1 cellular context compared by ENCODE assay signal in the genomic region with DNA sequence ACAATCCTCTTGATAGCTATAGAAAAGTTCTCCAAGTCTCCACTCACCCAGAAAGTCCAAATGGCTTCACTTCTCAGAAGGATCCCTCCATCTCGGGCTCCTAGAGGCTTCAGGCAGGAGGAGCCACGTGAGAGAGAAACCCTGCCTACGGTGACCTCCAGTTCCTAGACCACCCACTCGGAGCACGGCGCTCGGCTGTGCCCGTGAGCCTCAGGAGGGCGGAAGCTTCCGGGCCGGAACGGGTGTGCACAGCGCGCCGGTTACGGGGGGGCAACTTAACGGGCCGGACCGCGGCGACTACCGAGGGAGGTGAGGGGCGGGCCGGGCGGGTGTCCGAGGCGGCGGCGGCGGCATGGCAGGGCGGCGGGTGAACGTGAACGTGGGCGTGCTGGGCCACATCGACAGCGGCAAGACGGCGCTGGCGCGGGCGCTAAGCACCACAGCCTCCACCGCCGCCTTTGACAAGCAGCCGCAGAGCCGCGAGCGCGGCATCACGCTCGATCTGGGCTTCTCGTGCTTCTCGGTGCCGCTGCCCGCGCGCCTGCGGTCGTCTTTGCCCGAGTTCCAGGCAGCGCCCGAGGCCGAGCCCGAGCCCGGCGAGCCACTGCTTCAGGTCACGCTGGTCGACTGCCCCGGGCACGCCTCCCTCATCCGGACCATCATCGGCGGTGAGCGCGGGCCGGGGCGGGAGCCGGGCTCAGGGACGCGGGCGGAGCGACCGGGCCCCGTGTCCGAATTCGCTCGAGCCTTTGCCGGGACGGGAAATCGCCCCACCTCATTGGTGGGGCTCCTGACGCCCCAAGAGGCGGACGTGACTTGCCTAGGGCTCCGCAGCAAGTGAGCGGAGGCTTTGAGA.
TF ChIP-seq lines count a peak whose summit lies in the region.

A gene with protein sequence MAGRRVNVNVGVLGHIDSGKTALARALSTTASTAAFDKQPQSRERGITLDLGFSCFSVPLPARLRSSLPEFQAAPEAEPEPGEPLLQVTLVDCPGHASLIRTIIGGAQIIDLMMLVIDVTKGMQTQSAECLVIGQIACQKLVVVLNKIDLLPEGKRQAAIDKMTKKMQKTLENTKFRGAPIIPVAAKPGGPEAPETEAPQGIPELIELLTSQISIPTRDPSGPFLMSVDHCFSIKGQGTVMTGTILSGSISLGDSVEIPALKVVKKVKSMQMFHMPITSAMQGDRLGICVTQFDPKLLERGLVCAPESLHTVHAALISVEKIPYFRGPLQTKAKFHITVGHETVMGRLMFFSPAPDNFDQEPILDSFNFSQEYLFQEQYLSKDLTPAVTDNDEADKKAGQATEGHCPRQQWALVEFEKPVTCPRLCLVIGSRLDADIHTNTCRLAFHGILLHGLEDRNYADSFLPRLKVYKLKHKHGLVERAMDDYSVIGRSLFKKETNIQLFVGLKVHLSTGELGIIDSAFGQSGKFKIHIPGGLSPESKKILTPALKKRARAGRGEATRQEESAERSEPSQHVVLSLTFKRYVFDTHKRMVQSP (plus strand): TSS at position 326 of the 856 bp plus-strand sequence. CDS start 27 bp downstream, at position 353.

TF ChIP-seq in HepG2, 621 proteins besides CTCF, POLR2A, EP300 and RAD21 (continued from another document and continues in another):
- TF ChIP-seq, protein P1, sequence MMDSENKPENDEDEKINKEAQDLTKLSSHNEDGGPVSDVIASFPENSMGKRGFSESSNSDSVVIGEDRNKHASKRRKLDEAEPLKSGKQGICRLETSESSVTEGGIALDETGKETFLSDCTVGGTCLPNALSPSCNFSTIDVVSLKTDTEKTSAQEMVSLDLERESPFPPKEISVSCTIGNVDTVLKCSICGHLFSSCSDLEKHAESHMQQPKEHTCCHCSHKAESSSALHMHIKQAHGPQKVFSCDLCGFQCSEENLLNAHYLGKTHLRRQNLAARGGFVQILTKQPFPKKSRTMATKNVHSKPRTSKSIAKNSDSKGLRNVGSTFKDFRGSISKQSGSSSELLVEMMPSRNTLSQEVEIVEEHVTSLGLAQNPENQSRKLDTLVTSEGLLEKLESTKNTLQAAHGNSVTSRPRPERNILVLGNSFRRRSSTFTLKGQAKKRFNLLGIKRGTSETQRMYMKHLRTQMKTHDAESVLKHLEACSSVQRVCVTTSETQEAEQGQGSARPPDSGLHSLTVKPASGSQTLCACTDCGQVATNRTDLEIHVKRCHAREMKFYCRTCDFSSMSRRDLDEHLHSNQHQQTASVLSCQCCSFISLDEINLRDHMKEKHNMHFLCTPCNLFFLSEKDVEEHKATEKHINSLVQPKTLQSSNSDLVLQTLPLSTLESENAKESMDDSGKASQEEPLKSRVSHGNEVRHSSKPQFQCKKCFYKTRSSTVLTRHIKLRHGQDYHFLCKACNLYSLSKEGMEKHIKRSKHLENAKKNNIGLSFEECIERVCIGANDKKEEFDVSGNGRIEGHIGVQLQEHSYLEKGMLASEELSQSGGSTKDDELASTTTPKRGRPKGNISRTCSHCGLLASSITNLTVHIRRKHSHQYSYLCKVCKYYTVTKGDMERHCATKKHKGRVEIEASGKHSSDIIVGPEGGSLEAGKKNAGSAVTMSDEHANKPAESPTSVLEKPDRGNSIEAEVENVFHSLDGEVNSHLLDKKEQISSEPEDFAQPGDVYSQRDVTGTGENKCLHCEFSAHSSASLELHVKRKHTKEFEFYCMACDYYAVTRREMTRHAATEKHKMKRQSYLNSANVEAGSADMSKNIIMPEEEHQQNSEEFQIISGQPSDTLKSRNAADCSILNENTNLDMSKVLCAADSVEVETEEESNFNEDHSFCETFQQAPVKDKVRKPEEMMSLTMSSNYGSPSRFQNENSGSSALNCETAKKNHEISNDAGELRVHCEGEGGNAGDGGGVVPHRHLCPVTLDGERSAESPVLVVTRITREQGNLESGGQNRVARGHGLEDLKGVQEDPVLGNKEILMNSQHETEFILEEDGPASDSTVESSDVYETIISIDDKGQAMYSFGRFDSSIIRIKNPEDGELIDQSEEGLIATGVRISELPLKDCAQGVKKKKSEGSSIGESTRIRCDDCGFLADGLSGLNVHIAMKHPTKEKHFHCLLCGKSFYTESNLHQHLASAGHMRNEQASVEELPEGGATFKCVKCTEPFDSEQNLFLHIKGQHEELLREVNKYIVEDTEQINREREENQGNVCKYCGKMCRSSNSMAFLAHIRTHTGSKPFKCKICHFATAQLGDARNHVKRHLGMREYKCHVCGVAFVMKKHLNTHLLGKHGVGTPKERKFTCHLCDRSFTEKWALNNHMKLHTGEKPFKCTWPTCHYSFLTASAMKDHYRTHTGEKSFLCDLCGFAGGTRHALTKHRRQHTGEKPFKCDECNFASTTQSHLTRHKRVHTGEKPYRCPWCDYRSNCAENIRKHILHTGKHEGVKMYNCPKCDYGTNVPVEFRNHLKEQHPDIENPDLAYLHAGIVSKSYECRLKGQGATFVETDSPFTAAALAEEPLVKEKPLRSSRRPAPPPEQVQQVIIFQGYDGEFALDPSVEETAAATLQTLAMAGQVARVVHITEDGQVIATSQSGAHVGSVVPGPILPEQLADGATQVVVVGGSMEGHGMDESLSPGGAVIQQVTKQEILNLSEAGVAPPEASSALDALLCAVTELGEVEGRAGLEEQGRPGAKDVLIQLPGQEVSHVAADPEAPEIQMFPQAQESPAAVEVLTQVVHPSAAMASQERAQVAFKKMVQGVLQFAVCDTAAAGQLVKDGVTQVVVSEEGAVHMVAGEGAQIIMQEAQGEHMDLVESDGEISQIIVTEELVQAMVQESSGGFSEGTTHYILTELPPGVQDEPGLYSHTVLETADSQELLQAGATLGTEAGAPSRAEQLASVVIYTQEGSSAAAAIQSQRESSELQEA (CRISPR knock-in tag; IDR thresholded peaks at IDR 0.05; ENCODE audit: not compliant biosample characterization), result peak; percentile 77
- TF ChIP-seq ZNF660 (CRISPR knock-in tag; IDR thresholded peaks at IDR 0.05; ENCODE audit: borderline replicate concordance, low read depth) (no peak), ZNF713 (CRISPR knock-in tag; IDR thresholded peaks at IDR 0.05) (peak; percentile 81; the same call in 1 of the 2 replicates), HOXA3 (CRISPR knock-in tag; IDR thresholded peaks at IDR 0.05) (peak; percentile 91), FOXO1 (CRISPR knock-in tag; IDR thresholded peaks at IDR 0.05) (peak; percentile 74), ZNF562 (CRISPR knock-in tag; IDR thresholded peaks at IDR 0.05; ENCODE audit: borderline replicate concordance) (0 out of 2 replicates have a peak, but pooled peaks have one; percentile 22), SOX13 (IDR thresholded peaks at IDR 0.05) (no peak), SOX13 (CRISPR knock-in tag; conservative IDR thresholded peaks at IDR 0.05 in 1 of 2, IDR thresholded peaks at IDR 0.05 in 1 of 2) (peak in 1 of 2 experiments; percentile 62; a peak in 2 of 4 replicates), KDM1A (CRISPR knock-in tag; IDR thresholded peaks at IDR 0.05) (no peak), ZNF615 (CRISPR knock-in tag; IDR thresholded peaks at IDR 0.05; ENCODE audit: borderline replicate concordance) (peak; percentile 94), PHF8 (CRISPR knock-in tag; IDR thresholded peaks at IDR 0.05) (peak; percentile 82), MXI1 (IDR thresholded peaks at IDR 0.05; ENCODE audit: borderline replicate concordance, low read depth, low read length) (peak; percentile 63; the same call in 1 of the 3 replicates), HNF4G (IDR thresholded peaks at IDR 0.05; ENCODE audit: borderline replicate concordance, low read depth, low read length) (no peak), HNF4G (CRISPR knock-in tag; IDR thresholded peaks at IDR 0.05; ENCODE audit: borderline replicate concordance, low read depth) (0 out of 2 replicates have a peak, but pooled peaks have one; percentile 13), HMG20B (CRISPR knock-in tag; conservative IDR thresholded peaks at IDR 0.05) (peak; percentile 37; the same call in 1 of the 2 replicates), ZNF557 (CRISPR knock-in tag; IDR thresholded peaks at IDR 0.05) (peak; percentile 80; the same call in 1 of the 2 replicates), KDM4B (CRISPR knock-in tag; IDR thresholded peaks at IDR 0.05) (peak; percentile 91; the same call in 1 of the 2 replicates), TBX3 (IDR thresholded peaks at IDR 0.05; ENCODE audit: borderline replicate concordance) (no peak), ATF7 (IDR thresholded peaks at IDR 0.05) (no peak), ATF7 (CRISPR knock-in tag; IDR thresholded peaks at IDR 0.05) (peak; percentile 35; the same call in 1 of the 2 replicates), HDAC2 (CRISPR knock-in tag; IDR thresholded peaks at IDR 0.05) (peak; percentile 75), RAD51 (IDR thresholded peaks at IDR 0.05; ENCODE audit: borderline replicate concordance) (no peak), ZNF34 (CRISPR knock-in tag; IDR thresholded peaks at IDR 0.05; ENCODE audit: borderline replicate concordance) (0 out of 2 replicates have a peak, but pooled peaks have one; percentile 72), SMYD3 (CRISPR knock-in tag; IDR thresholded peaks at IDR 0.05) (0 out of 2 replicates have a peak, but pooled peaks have one; percentile 41)
- TF ChIP-seq, protein P2, sequence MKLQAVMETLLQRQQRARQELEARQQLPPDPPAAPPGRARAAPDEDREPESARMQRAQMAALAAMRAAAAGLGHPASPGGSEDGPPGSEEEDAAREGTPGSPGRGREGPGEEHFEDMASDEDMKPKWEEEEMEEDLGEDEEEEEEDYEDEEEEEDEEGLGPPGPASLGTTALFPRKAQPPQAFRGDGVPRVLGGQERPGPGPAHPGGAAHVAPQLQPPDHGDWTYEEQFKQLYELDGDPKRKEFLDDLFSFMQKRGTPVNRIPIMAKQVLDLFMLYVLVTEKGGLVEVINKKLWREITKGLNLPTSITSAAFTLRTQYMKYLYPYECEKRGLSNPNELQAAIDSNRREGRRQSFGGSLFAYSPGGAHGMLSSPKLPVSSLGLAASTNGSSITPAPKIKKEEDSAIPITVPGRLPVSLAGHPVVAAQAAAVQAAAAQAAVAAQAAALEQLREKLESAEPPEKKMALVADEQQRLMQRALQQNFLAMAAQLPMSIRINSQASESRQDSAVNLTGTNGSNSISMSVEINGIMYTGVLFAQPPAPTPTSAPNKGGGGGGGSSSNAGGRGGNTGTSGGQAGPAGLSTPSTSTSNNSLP (IDR thresholded peaks at IDR 0.05; ENCODE audit: low read depth, low read length), result no peak
- TF ChIP-seq, protein P3, sequence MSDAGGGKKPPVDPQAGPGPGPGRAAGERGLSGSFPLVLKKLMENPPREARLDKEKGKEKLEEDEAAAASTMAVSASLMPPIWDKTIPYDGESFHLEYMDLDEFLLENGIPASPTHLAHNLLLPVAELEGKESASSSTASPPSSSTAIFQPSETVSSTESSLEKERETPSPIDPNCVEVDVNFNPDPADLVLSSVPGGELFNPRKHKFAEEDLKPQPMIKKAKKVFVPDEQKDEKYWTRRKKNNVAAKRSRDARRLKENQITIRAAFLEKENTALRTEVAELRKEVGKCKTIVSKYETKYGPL (CRISPR knock-in tag; IDR thresholded peaks at IDR 0.05), result no peak
- TF ChIP-seq, protein P4, sequence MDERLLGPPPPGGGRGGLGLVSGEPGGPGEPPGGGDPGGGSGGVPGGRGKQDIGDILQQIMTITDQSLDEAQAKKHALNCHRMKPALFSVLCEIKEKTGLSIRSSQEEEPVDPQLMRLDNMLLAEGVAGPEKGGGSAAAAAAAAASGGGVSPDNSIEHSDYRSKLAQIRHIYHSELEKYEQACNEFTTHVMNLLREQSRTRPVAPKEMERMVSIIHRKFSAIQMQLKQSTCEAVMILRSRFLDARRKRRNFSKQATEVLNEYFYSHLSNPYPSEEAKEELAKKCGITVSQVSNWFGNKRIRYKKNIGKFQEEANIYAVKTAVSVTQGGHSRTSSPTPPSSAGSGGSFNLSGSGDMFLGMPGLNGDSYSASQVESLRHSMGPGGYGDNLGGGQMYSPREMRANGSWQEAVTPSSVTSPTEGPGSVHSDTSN (CRISPR knock-in tag; IDR thresholded peaks at IDR 0.05), result no peak
- TF ChIP-seq, protein P5, sequence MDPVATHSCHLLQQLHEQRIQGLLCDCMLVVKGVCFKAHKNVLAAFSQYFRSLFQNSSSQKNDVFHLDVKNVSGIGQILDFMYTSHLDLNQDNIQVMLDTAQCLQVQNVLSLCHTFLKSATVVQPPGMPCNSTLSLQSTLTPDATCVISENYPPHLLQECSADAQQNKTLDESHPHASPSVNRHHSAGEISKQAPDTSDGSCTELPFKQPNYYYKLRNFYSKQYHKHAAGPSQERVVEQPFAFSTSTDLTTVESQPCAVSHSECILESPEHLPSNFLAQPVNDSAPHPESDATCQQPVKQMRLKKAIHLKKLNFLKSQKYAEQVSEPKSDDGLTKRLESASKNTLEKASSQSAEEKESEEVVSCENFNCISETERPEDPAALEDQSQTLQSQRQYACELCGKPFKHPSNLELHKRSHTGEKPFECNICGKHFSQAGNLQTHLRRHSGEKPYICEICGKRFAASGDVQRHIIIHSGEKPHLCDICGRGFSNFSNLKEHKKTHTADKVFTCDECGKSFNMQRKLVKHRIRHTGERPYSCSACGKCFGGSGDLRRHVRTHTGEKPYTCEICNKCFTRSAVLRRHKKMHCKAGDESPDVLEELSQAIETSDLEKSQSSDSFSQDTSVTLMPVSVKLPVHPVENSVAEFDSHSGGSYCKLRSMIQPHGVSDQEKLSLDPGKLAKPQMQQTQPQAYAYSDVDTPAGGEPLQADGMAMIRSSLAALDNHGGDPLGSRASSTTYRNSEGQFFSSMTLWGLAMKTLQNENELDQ (CRISPR knock-in tag; IDR thresholded peaks at IDR 0.05; ENCODE audit: borderline replicate concordance), result peak; percentile 77; the same call in 1 of the 2 replicates
- TF ChIP-seq, protein P6, sequence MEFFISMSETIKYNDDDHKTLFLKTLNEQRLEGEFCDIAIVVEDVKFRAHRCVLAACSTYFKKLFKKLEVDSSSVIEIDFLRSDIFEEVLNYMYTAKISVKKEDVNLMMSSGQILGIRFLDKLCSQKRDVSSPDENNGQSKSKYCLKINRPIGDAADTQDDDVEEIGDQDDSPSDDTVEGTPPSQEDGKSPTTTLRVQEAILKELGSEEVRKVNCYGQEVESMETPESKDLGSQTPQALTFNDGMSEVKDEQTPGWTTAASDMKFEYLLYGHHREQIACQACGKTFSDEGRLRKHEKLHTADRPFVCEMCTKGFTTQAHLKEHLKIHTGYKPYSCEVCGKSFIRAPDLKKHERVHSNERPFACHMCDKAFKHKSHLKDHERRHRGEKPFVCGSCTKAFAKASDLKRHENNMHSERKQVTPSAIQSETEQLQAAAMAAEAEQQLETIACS (CRISPR knock-in tag; IDR thresholded peaks at IDR 0.05), result peak; percentile 72
- TF ChIP-seq, protein P7, sequence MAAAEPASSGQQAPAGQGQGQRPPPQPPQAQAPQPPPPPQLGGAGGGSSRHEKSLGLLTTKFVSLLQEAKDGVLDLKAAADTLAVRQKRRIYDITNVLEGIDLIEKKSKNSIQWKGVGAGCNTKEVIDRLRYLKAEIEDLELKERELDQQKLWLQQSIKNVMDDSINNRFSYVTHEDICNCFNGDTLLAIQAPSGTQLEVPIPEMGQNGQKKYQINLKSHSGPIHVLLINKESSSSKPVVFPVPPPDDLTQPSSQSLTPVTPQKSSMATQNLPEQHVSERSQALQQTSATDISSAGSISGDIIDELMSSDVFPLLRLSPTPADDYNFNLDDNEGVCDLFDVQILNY (CRISPR knock-in tag; conservative IDR thresholded peaks at IDR 0.05), result 0 out of 2 replicates have a peak, but pooled peaks have one; percentile 58
